In genomic region chr4:79353075-79353474, GRCh38 we compare ENCODE assay signal across 2 cellular contexts.
TF ChIP-seq lines count a peak whose summit lies in the region.

No MANE protein-coding gene starts in this region.

TF ChIP-seq in A549, 52 proteins besides CTCF, POLR2A, EP300 and RAD21:
- TF ChIP-seq HDAC2 (IDR thresholded peaks at IDR 0.05) (no peak), RCOR1 (IDR thresholded peaks at IDR 0.05; ENCODE audit: low read depth, low read length) (no peak), MYC (IDR thresholded peaks at IDR 0.05; ENCODE audit: borderline replicate concordance, low read length) (no peak), BCL3 (IDR thresholded peaks at IDR 0.05) (no peak), CEBPB (IDR thresholded peaks at IDR 0.05) (no peak), ELK1 (IDR thresholded peaks at IDR 0.05; ENCODE audit: low read depth, low read length) (no peak), FOSB (CRISPR knock-in tag; IDR thresholded peaks at IDR 0.05) (no peak), ESRRA (IDR thresholded peaks at IDR 0.05; ENCODE audit: borderline replicate concordance, low read length) (no peak), BHLHE40 (IDR thresholded peaks at IDR 0.05; ENCODE audit: low read depth, low read length) (no peak), HOXB13 (CRISPR knock-in tag; IDR thresholded peaks at IDR 0.05; ENCODE audit: low read depth) (no peak), PBX3 (IDR thresholded peaks at IDR 0.05) (no peak), PHF8 (IDR thresholded peaks at IDR 0.05; ENCODE audit: borderline replicate concordance, low read depth) (no peak), MAZ (IDR thresholded peaks at IDR 0.05; ENCODE audit: borderline replicate concordance, low read depth, low read length) (no peak), NR3C1 (IDR thresholded peaks at IDR 0.05) (no peak), KDM5A (IDR thresholded peaks at IDR 0.05) (no peak), NPAS2 (CRISPR knock-in tag; IDR thresholded peaks at IDR 0.05; ENCODE audit: borderline replicate concordance) (no peak)
TF ChIP-seq in A549: peak in this region for 0.

TF ChIP-seq in K562, 482 proteins besides CTCF, POLR2A, EP300 and RAD21:
- TF ChIP-seq FOXM1 (IDR thresholded peaks at IDR 0.05; ENCODE audit: low read depth) (no peak), FOXM1 (CRISPR knock-in tag; IDR thresholded peaks at IDR 0.05; ENCODE audit: low read depth) (no peak), ZNF699 (CRISPR knock-in tag; IDR thresholded peaks at IDR 0.05; ENCODE audit: insufficient replicate concordance) (no peak), ETS2 (tag; IDR thresholded peaks at IDR 0.05; ENCODE audit: borderline replicate concordance, poor library complexity, severe bottlenecking) (no peak), KAT8 (IDR thresholded peaks at IDR 0.05; ENCODE audit: low read depth) (no peak), E2F1 (CRISPR knock-in tag; IDR thresholded peaks at IDR 0.05) (no peak), ESRRA (IDR thresholded peaks at IDR 0.05; ENCODE audit: borderline replicate concordance, low read depth) (no peak), ZNF75A (CRISPR knock-in tag; IDR thresholded peaks at IDR 0.05) (no peak), ZC3H8 (IDR thresholded peaks at IDR 0.05) (no peak), HDAC1 (IDR thresholded peaks at IDR 0.05) (no peak), ZBTB2 (IDR thresholded peaks at IDR 0.05) (no peak), MCM7 (IDR thresholded peaks at IDR 0.05) (no peak)
